Comparison of ENCODE assay signal across 20 cellular contexts in genomic region chr2:28175028-28175427, GRCh38.
A peak's percentile ranks its signal among the peaks of the same experiment; 100 is the strongest.
DNase-seq lines count a peak whose midpoint lies in the region; ATAC-seq and TF ChIP-seq lines count a peak whose summit lies in the region.
"Had no signal": no experiment of that assay in that cellular context is flagged by ENCODE, and none has a peak within 500 bp of the region (broad histone marks: within the 10 kb centered on the region; RNA-seq: fewer than 3 reads in every experiment).

No MANE protein-coding gene starts in this region.

- H3K4me3 ChIP-seq in Caco-2 (ENCODE audit: low read depth, low read length) (no peak overlapping the region), HEK293 (ENCODE audit: low read depth, low read length) (no peak overlapping the region), PC-3 (ENCODE audit: low read length) (no peak overlapping the region), mesenchymal stem cell (ENCODE audit: insufficient read depth in 1 of 2, low read depth in 1 of 2, low read length in 2 of 2) (no peak overlapping the region), upper lobe of right lung (no peak overlapping the region)
- H3K4me3 ChIP-seq: adrenal gland, dorsolateral prefrontal cortex, Peyer's patch, smooth muscle cell had no signal

- no peaks in the 10 kb centered on the region for H3K79me1 ChIP-seq in mesenchymal stem cell (replicated peaks; ENCODE audit: low read length, poor library complexity, severe bottlenecking)

- peaks cover 20% of the 10 kb centered on the region for H3K36me3 Mint-ChIP-seq in Caco-2 (ENCODE audit: insufficient read depth, unreplicated experiment)

- H2AFZ ChIP-seq in PC-3 (ENCODE audit: low read length), result no peak overlapping the region
- H2AFZ ChIP-seq in mesenchymal stem cell (ENCODE audit: low read depth, low read length), result no peak overlapping the region

- H4K20me1 ChIP-seq in PC-3 (ENCODE audit: low read length), result no peaks in the 10 kb centered on the region

- H3K9ac ChIP-seq in PC-3 (ENCODE audit: low read length) (no peak overlapping the region), mesenchymal stem cell (ENCODE audit: low read length) (no peak overlapping the region)

- intact Hi-C loops in Caco-2 (cut with micrococcal nuclease; ENCODE audit: unreplicated experiment) (no loop called here), PC-3 (cut with micrococcal nuclease) (no loop called here), upper lobe of right lung (cut with DNase I) (no loop called here)

- H3K4me1 Mint-ChIP-seq in Caco-2 (ENCODE audit: low read depth, unreplicated experiment), result peaks cover 28% of the 10 kb centered on the region
- H3K4me1 Mint-ChIP-seq: nephron had no signal

- H4K8ac ChIP-seq in mesenchymal stem cell (ENCODE audit: low read length), result peak overlapping the region; percentile 45

- BruUV-seq in Caco-2 (replicated peaks; lab: Mats Ljungman, UMichigan), result no TSS peak
- no TSS peak for BruUV-seq in PC-3 (replicated peaks; lab: Mats Ljungman, UMichigan)

- H3K9me3 ChIP-seq in Caco-2, result peaks cover 15% of the 10 kb centered on the region
- no peaks in the 10 kb centered on the region for H3K9me3 ChIP-seq in HEK293 (ENCODE audit: control insufficient read depth, insufficient read depth, low read depth, low read length)
- 0 out of 2 replicates have a peak, but pooled peaks cover 6% of the 10 kb centered on the region for H3K9me3 ChIP-seq in PC-3 (ENCODE audit: low read length)
- H3K9me3 ChIP-seq in mesenchymal stem cell (ENCODE audit: control insufficient read depth, low read length), result peaks cover 22% of the 10 kb centered on the region
- H3K9me3 ChIP-seq in upper lobe of right lung, result no peaks in the 10 kb centered on the region
- H3K9me3 ChIP-seq: adrenal gland had no signal

- WGBS in mesenchymal stem cell, result 85% methylated on average over 3 of the region's 3 CpGs

- peak overlapping the region in 1 of 2 experiments; percentile 21 for H3K18ac ChIP-seq in mesenchymal stem cell (ENCODE audit: low read depth in 1 of 2, low read length in 2 of 2)

- H3K9me3 Mint-ChIP-seq in Caco-2 (ENCODE audit: unreplicated experiment), result peaks cover 13% of the 10 kb centered on the region

- H3F3A ChIP-seq in PC-3 (ENCODE audit: low read length, unreplicated experiment), result no peaks in the 10 kb centered on the region

- POLR2A ChIA-PET in Caco-2 (lab: Charles Lee) (no interaction called here), HEK293 (lab: Yijun Ruan, JAX) (no interaction called here), PC-3 (lab: Charles Lee; ENCODE audit: unreplicated experiment) (no interaction called here)

- H3K4ac ChIP-seq in mesenchymal stem cell (ENCODE audit: low read depth in 1 of 2, low read length in 2 of 2), result no peak overlapping the region

- peak overlapping the region in 1 of 2 experiments; percentile 49 for H2BK12ac ChIP-seq in mesenchymal stem cell (ENCODE audit: low read length in 2 of 2)

- H2AK5ac ChIP-seq in mesenchymal stem cell (ENCODE audit: low read length, severe bottlenecking), result no peak overlapping the region

- peak overlapping the region; percentile 4 for H2BK15ac ChIP-seq in mesenchymal stem cell (ENCODE audit: low read depth, poor library complexity, severe bottlenecking)

- no peak overlapping the region for H3K14ac ChIP-seq in mesenchymal stem cell (ENCODE audit: low read length in 2 of 2)

- DNase-seq in Caco-2 (peak; percentile 62), PC-3 (peak; percentile 22), mesenchymal stem cell (no peak), glomerular visceral epithelial cell (ENCODE audit: extremely low spot score) (no peak), NCI-H2227 (lab: John Stamatoyannopoulos, UW; ENCODE audit: unreplicated experiment) (no peak), upper lobe of right lung (no peak)
- DNase-seq: activated CD8-positive, alpha-beta memory T cell treated with anti-CD3 and anti-CD28 coated beads, Interleukin-2, amount 10 ng/mL, durations not matched to agents 7 days and 5 days; activated effector memory CD4-positive, alpha-beta T cell treated with Interleukin-2 at 50 U/mL for 16 hours; adrenal gland; Calu3; NCI-H1436; NCI-H510A; Peyer's patch; stimulated activated CD4-positive, alpha-beta T cell treated with anti-CD3 and anti-CD28 coated beads, Interleukin-4, amount 100 ng/mL, for 4 hours; substantia nigra had no signal

- H3K4me3 Mint-ChIP-seq in Caco-2 (ENCODE audit: unreplicated experiment), result no peak overlapping the region
- H3K4me3 Mint-ChIP-seq: activated CD8-positive, alpha-beta memory T cell treated with anti-CD3 and anti-CD28 coated beads, Interleukin-2, amount 10 ng/mL, durations not matched to agents 7 days and 5 days; nephron had no signal

- H3K4me1 ChIP-seq in Caco-2 (peaks cover 39% of the 10 kb centered on the region), HEK293 (ENCODE audit: control insufficient read depth, insufficient read depth, low read length) (no peaks in the 10 kb centered on the region), PC-3 (ENCODE audit: insufficient read depth, low read length) (no peaks in the 10 kb centered on the region), mesenchymal stem cell (ENCODE audit: control insufficient read depth, insufficient read depth, low read depth, low read length) (peaks cover 8% of the 10 kb centered on the region), upper lobe of right lung (no peaks in the 10 kb centered on the region)
- H3K4me1 ChIP-seq: adrenal gland had no signal

- CTCF ChIA-PET in Caco-2 (lab: Charles Lee) (interaction anchor here (0.6 to 1.1 kb wide), 4 partner anchors 11 to 471 kb away, joined by 3 to 8 read pairs (median 3); no protein-coding TSS in a partner anchor), HEK293 (lab: Yijun Ruan, JAX) (no interaction called here), PC-3 (lab: Charles Lee) (no interaction called here)

- peak overlapping the region; percentile 34 for H3K27ac Mint-ChIP-seq in Caco-2 (ENCODE audit: unreplicated experiment)
- H3K27ac Mint-ChIP-seq: activated CD8-positive, alpha-beta memory T cell treated with anti-CD3 and anti-CD28 coated beads, Interleukin-2, amount 10 ng/mL, durations not matched to agents 7 days and 5 days; nephron had no signal

- no peaks in the 10 kb centered on the region for H3K27me3 Mint-ChIP-seq in Caco-2 (ENCODE audit: insufficient read depth, unreplicated experiment)
- H3K27me3 Mint-ChIP-seq: activated CD8-positive, alpha-beta memory T cell treated with anti-CD3 and anti-CD28 coated beads, Interleukin-2, amount 10 ng/mL, durations not matched to agents 7 days and 5 days had no signal

- H3K36me3 ChIP-seq in Caco-2 (ENCODE audit: control insufficient read depth, insufficient read depth, low read length) (0 out of 2 replicates have a peak, but pooled peaks cover 1% of the 10 kb centered on the region), HEK293 (ENCODE audit: control insufficient read depth in 2 of 2, insufficient read depth in 1 of 2, low read length in 2 of 2) (no peaks in the 10 kb centered on the region), PC-3 (ENCODE audit: low read depth, low read length) (no peaks in the 10 kb centered on the region), mesenchymal stem cell (ENCODE audit: control insufficient read depth in 1 of 2, insufficient read depth in 2 of 2, low read depth in 1 of 2, low read length in 2 of 2) (peaks cover 6 to 8% of the 10 kb centered on the region in 2 experiments), upper lobe of right lung (no peaks in the 10 kb centered on the region)
- H3K36me3 ChIP-seq: adrenal gland, Peyer's patch had no signal

- H3K27ac ChIP-seq in HEK293 (ENCODE audit: extremely low read depth, low read depth, low read length) (no peak overlapping the region), PC-3 (ENCODE audit: low read length) (no peak overlapping the region), mesenchymal stem cell (ENCODE audit: low read length, poor library complexity, severe bottlenecking) (no peak overlapping the region), upper lobe of right lung (no peak overlapping the region)
- H3K27ac ChIP-seq: adrenal gland, Peyer's patch had no signal

- H3K79me2 ChIP-seq in PC-3 (ENCODE audit: low read length), result no peaks in the 10 kb centered on the region

- ATAC-seq in PC-3 (peak; percentile 49; the same call in 1 of the 2 replicates), GM18907 (IDR thresholded peaks at IDR 0.05; ENCODE audit: unreplicated experiment) (no peak), upper lobe of right lung (no peak)
- ATAC-seq: activated CD8-positive, alpha-beta memory T cell treated with anti-CD3 and anti-CD28 coated beads, Interleukin-2, amount 10 ng/mL, durations not matched to agents 7 days and 5 days had no signal

- no peak overlapping the region for H2BK5ac ChIP-seq in mesenchymal stem cell (ENCODE audit: low read depth, low read length, poor library complexity, severe bottlenecking)

- H3K23ac ChIP-seq in mesenchymal stem cell (ENCODE audit: low read length in 2 of 2), result peak overlapping the region in 1 of 2 experiments; percentile 47

- no peak overlapping the region for H2BK120ac ChIP-seq in mesenchymal stem cell (ENCODE audit: low read depth, low read length)

- H3K4me2 ChIP-seq in PC-3 (ENCODE audit: low read length) (no peak overlapping the region), mesenchymal stem cell (ENCODE audit: low read length, poor library complexity, severe bottlenecking) (no peak overlapping the region)
- H3K4me2 ChIP-seq: smooth muscle cell had no signal

- TF ChIP-seq CTCF in Caco-2 (IDR thresholded peaks at IDR 0.05; ENCODE audit: insufficient read depth in 1 of 2, low read depth in 1 of 2, low read length in 1 of 2, severe bottlenecking in 1 of 2, unreplicated experiment in 1 of 2) (peak; percentile 50 to 70), HEK293 (tag by site-specific recombination; IDR thresholded peaks at IDR 0.05) (0 out of 2 replicates have a peak, but pooled peaks have one; percentile 33), PC-3 (conservative IDR thresholded peaks at IDR 0.05; ENCODE audit: low read depth, low read length) (peak; percentile 47), upper lobe of right lung (IDR thresholded peaks at IDR 0.05) (no peak)

- H3K9me2 ChIP-seq in PC-3 (replicated peaks; ENCODE audit: low read length), result no peaks in the 10 kb centered on the region

- H4K91ac ChIP-seq in mesenchymal stem cell (ENCODE audit: low read length), result peak overlapping the region; percentile 29

- H3K27me3 ChIP-seq in Caco-2 (replicated peaks; ENCODE audit: control insufficient read depth, insufficient read depth, low read length) (no peaks in the 10 kb centered on the region), PC-3 (ENCODE audit: low read length) (no peaks in the 10 kb centered on the region), mesenchymal stem cell (ENCODE audit: control insufficient read depth in 1 of 2, insufficient read depth in 1 of 2, low read length in 2 of 2) (no peaks in the 10 kb centered on the region), upper lobe of right lung (no peaks in the 10 kb centered on the region)
- H3K27me3 ChIP-seq: adrenal gland, dorsolateral prefrontal cortex, Peyer's patch had no signal

Comparison
In these comparisons a context has a peak if more than half of its experiments do, and no peak if none do; other contexts are left out.
1. DNase-seq: peak in Caco-2 (2 of 2) and PC-3 (single experiment); none in mesenchymal stem cell (single experiment), glomerular visceral epithelial cell (single experiment), NCI-H2227 (single experiment) and upper lobe of right lung (single experiment).